ENCODE assay signal across 1 cellular context in the genomic region with DNA sequence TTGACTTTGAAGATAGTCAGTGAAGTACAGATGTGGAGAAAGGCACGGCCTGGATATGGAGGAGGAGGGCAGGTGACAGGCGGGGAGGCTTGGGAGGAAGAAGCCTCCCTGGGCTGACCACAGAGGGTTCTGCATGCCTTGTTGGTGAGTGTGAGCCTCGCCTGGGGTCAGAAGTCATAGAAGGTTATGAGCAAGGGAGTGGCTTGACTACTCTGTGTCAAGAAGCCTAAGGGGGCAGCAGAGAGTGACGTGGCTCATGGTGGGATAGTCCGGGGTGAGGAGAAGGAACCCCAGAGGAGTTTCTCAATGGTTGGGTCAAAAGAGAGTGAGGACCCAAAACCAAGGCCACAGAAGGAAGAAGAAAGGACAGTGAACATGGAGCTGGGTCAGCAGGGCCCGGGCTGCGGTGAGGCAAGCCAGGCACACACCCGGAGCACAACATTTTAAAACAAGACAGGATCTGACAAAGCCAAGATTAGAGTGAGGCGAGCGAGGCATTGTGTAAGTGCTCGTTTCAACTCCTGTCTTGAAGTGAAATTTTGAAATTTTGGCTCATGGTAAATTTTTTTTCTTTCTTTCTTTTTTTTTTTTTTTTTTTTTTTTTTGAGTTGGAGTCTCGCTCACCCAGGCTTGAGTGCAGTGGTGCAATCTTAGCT.
TF ChIP-seq lines count a peak whose summit lies in the region.

No MANE protein-coding gene starts in this region.

TF ChIP-seq in IMR-90, 13 proteins besides CTCF, POLR2A, EP300 and RAD21 (continued from another document):
- no peak for TF ChIP-seq MXI1 (IDR thresholded peaks at IDR 0.05; ENCODE audit: borderline replicate concordance, low read depth, low read length)
- TF ChIP-seq, protein P1, sequence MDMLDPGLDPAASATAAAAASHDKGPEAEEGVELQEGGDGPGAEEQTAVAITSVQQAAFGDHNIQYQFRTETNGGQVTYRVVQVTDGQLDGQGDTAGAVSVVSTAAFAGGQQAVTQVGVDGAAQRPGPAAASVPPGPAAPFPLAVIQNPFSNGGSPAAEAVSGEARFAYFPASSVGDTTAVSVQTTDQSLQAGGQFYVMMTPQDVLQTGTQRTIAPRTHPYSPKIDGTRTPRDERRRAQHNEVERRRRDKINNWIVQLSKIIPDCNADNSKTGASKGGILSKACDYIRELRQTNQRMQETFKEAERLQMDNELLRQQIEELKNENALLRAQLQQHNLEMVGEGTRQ (IDR thresholded peaks at IDR 0.05; ENCODE audit: low read depth, low read length), result no peak
- no peak for TF ChIP-seq FOS (IDR thresholded peaks at IDR 0.05; ENCODE audit: low read depth, low read length)
- TF ChIP-seq BHLHE40 (IDR thresholded peaks at IDR 0.05; ENCODE audit: low read depth, low read length), result no peak
- no peak for TF ChIP-seq MAFK (IDR thresholded peaks at IDR 0.05; ENCODE audit: low read depth, low read length)
- no peak for TF ChIP-seq RCOR1 (IDR thresholded peaks at IDR 0.05; ENCODE audit: insufficient replicate concordance, low read length)
- no peak for TF ChIP-seq NFE2L2 (IDR thresholded peaks at IDR 0.05; ENCODE audit: low read depth, low read length)
- TF ChIP-seq ELK1 (IDR thresholded peaks at IDR 0.05; ENCODE audit: borderline replicate concordance, low read depth, low read length), result no peak
- no peak for TF ChIP-seq CEBPB (IDR thresholded peaks at IDR 0.05; ENCODE audit: low read depth, low read length)
- TF ChIP-seq RFX5 (IDR thresholded peaks at IDR 0.05; ENCODE audit: low read depth, low read length), result no peak
- no peak for TF ChIP-seq SMC3 (IDR thresholded peaks at IDR 0.05; ENCODE audit: low read depth, low read length)
